Comparison of ENCODE assay signal across 9 cellular contexts in genomic region chr4:153467897-153468262, GRCh38. TPM values are rescaled to one million over a fixed set of nuclear protein-coding genes. Genes with fewer than 3 reads are reported as not detected.
DNase-seq lines count a peak whose midpoint lies in the region; FAIRE-seq and TF ChIP-seq lines count a peak whose summit lies in the region.
"Had no signal": no experiment of that assay in that cellular context is flagged by ENCODE, and none has a peak within 500 bp of the region (broad histone marks: within the 10 kb centered on the region; RNA-seq: fewer than 3 reads in every experiment).

No MANE protein-coding gene starts in this region.

- H3K4me1 ChIP-seq in DOHH2 (ENCODE audit: control insufficient read depth, low read length) (peaks cover 70% of the 10 kb centered on the region), OCI-LY3 (ENCODE audit: low read length) (peaks cover 58% of the 10 kb centered on the region), ovary (ENCODE audit: insufficient read depth) (peaks cover 3% of the 10 kb centered on the region)

- no peaks in the 10 kb centered on the region for H3K9me3 ChIP-seq in DOHH2 (ENCODE audit: control insufficient read depth, insufficient read depth, low read length)
- no peaks in the 10 kb centered on the region for H3K9me3 ChIP-seq in OCI-LY3 (ENCODE audit: insufficient read depth, low read length)
- no peaks in the 10 kb centered on the region for H3K9me3 ChIP-seq in ovary

- H3K4me2 ChIP-seq in DOHH2 (ENCODE audit: low read length) (peak overlapping the region; percentile 78), OCI-LY3 (ENCODE audit: low read length) (peak overlapping the region; percentile 92)

- H4K20me1 ChIP-seq in DOHH2 (ENCODE audit: control insufficient read depth, insufficient read depth, low read depth, low read length) (peaks cover 38% of the 10 kb centered on the region), OCI-LY3 (ENCODE audit: insufficient read depth, low read length) (peaks cover 56% of the 10 kb centered on the region)

- CTCF ChIA-PET in RWPE1 (lab: Yijun Ruan, JAX) = interaction anchor here (0.6 to 3.4 kb wide), 4 partner anchors 15 to 106 kb away, joined by 3 to 14 read pairs (median 3); no protein-coding TSS in a partner anchor

- TF ChIP-seq CTCF in DOHH2 (IDR thresholded peaks at IDR 0.05; ENCODE audit: low read depth, low read length, poor library complexity, severe bottlenecking) (peak; percentile 35), OCI-LY3 (IDR thresholded peaks at IDR 0.05; ENCODE audit: low read depth, low read length) (peak; percentile 25; the same call in 1 of the 2 replicates), ovary (IDR thresholded peaks at IDR 0.05) (no peak), RWPE1 (conservative IDR thresholded peaks at IDR 0.05; ENCODE audit: low read depth) (no peak)

- no peak for FAIRE-seq in HTR-8/SVneo (lab: Jason Lieb, UNC)
- FAIRE-seq: TTC549 had no signal

- H3K9ac ChIP-seq in OCI-LY3 (ENCODE audit: low read length) = peak overlapping the region; percentile 66

- H3K36me3 ChIP-seq in DOHH2 (ENCODE audit: control insufficient read depth, low read length) (peaks cover 64% of the 10 kb centered on the region), OCI-LY3 (replicated peaks; ENCODE audit: low read depth, low read length) (peaks cover 50% of the 10 kb centered on the region), ovary (no peaks in the 10 kb centered on the region)

- H3K27ac ChIP-seq in DOHH2 (ENCODE audit: low read depth, low read length) (peak overlapping the region; percentile 94), OCI-LY3 (ENCODE audit: low read length) (peak overlapping the region; percentile 93), ovary (no peak overlapping the region), RWPE1 (no peak overlapping the region)

- TF ChIP-seq POLR2A in ovary (IDR thresholded peaks at IDR 0.05) = no peak

- H3K4me3 ChIP-seq in DOHH2 (ENCODE audit: low read length) (peak overlapping the region; percentile 88), OCI-LY3 (ENCODE audit: low read length) (peak overlapping the region; percentile 84), ovary (peak overlapping the region; percentile 69)

- TF ChIP-seq EP300 in ovary (IDR thresholded peaks at IDR 0.05) = no peak

- intact Hi-C loops in ovary (cut with DNase I) = loop anchor here (2.0 to 10.0 kb wide), 5 partner anchors 77 to 313 kb away; partner anchors contain the start of gene MND1 (in 1 of the 4)

- no peak overlapping the region for H2AFZ ChIP-seq in OCI-LY3 (ENCODE audit: low read depth, low read length)

- H3F3A ChIP-seq in DOHH2 (ENCODE audit: control insufficient read depth, insufficient read depth) = peaks cover 49% of the 10 kb centered on the region

- H3K27me3 ChIP-seq in DOHH2 (ENCODE audit: control insufficient read depth, low read length) = no peaks in the 10 kb centered on the region
- no peaks in the 10 kb centered on the region for H3K27me3 ChIP-seq in OCI-LY3 (ENCODE audit: low read depth, low read length)
- H3K27me3 ChIP-seq in ovary = no peaks in the 10 kb centered on the region

- no peaks in the 10 kb centered on the region for H3K9me2 ChIP-seq in DOHH2 (replicated peaks; ENCODE audit: control insufficient read depth, low read length)

- 6 to 8% (median 8%) methylated on average over 4 of the region's 4 CpGs for WGBS in ovary, 3 donors

- POLR2A ChIA-PET in RWPE1 (lab: Yijun Ruan, JAX; ENCODE audit: low non-redundant PET) = no interaction called here

- DNase-seq in effector CD4-positive, alpha-beta T cell = peak; percentile 20
- DNase-seq in ovary (no peak), A172 (ENCODE audit: low spot score) (no peak), HTR-8/SVneo (ENCODE audit: insufficient read length, low spot score) (no peak), RWPE1 (ENCODE audit: low spot score) (no peak), NCI-H187 treated with DMSO at 0.1 percent for 48 hours (lab: John Stamatoyannopoulos, UW) (no peak)

- H3K79me2 ChIP-seq in DOHH2 (ENCODE audit: control insufficient read depth, low read length) (peaks cover 70% of the 10 kb centered on the region), OCI-LY3 (ENCODE audit: low read length) (peaks cover 65% of the 10 kb centered on the region)

RNA-seq across cellular contexts. Expression of gene TMEM131L, which starts 1.7 kb away (rescaled TPM):
- 10 to 100 TPM in 5 of 7 donors, 1 to 10 TPM in 2; 7.7 to 13.1 (median 10.7) TPM for total RNA-seq in ovary
- polyA plus RNA-seq in ovary = 10 to 100 TPM in 1 of 2 donors, 1 to 10 TPM in 1; 3.6 to 18.4 TPM
- 8.6 and 9.0 TPM in 2 replicates for total RNA-seq in A172 (2014; rRNA removed; shearing (Covaris generic))

Comparison
In these comparisons a context has a peak if more than half of its experiments do, and no peak if none do; other contexts are left out.
1. H3K27ac ChIP-seq: peak in DOHH2 (single experiment) and OCI-LY3 (single experiment); none in ovary (0 of 2) and RWPE1 (single experiment).
2. CTCF ChIP-seq: peak in DOHH2 (single experiment) and OCI-LY3 (single experiment); none in ovary (0 of 3) and RWPE1 (single experiment).
3. Peak in every context shown above with its lines, with median percentiles within 50 percentile points of each other: H3K4me3 ChIP-seq.